In genomic region chr9:77903666-77904248, GRCh38 we compare ENCODE assay signal across 20 cellular contexts.
DNase-seq lines count a peak whose midpoint lies in the region; TF ChIP-seq lines count a peak whose summit lies in the region.
"Had no signal": no experiment of that assay in that cellular context is flagged by ENCODE, and none has a peak within 500 bp of the region (broad histone marks: within the 10 kb centered on the region; RNA-seq: fewer than 3 reads in every experiment).

No MANE protein-coding gene starts in this region.

- peak overlapping the region; percentile 47 for H3K27ac ChIP-seq in HL-60 (replicated peaks)
- H3K27ac ChIP-seq: SJCRH30 had no signal

- H3K27me3 Mint-ChIP-seq in type B pancreatic cell = no peaks in the 10 kb centered on the region
- H3K27me3 Mint-ChIP-seq: CD4-positive, alpha-beta T cell had no signal

- peaks cover 7% of the 10 kb centered on the region for H3K36me3 Mint-ChIP-seq in type B pancreatic cell

- DNase-seq in HL-60 (ENCODE audit: low read depth in 1 of 2, low spot score in 1 of 2) = no peak
- DNase-seq in SK-N-DZ (ENCODE audit: low spot score) = peak; percentile 52
- DNase-seq in fibroblast of the aortic adventitia (ENCODE audit: low read depth) = peak; percentile 80
- DNase-seq in type B pancreatic cell (ENCODE audit: extremely low spot score, unreplicated experiment) = no peak
- no peak for DNase-seq in GM19238 (ENCODE audit: insufficient read length, low spot score)
- no peak for DNase-seq in NCI-H2081 (lab: John Stamatoyannopoulos, UW)
- DNase-seq in anterior cingulate cortex (lab: John Stamatoyannopoulos, UW) = no peak
- DNase-seq: BE2C; CD4-positive, alpha-beta T cell; KG1; NCI-H1092 treated with DMSO at 0.1 percent for 48 hours; NCI-H1694; NCI-H2107; NCI-H2227 treated with DMSO at 0.1 percent for 48 hours; NCI-H524 treated with DMSO at 0.1 percent for 48 hours; NK-92 treated with Interleukin-12 subunit alpha and Interleukin-12 subunit beta, amount 100 ng/mL, for 24 hours; OCI-M1; RPMI8226; SJCRH30 had no signal

- H3K9me3 Mint-ChIP-seq in type B pancreatic cell = no peaks in the 10 kb centered on the region
- H3K9me3 Mint-ChIP-seq: CD4-positive, alpha-beta T cell; GM23338 had no signal

- no peak overlapping the region for H3K4me3 Mint-ChIP-seq in type B pancreatic cell
- H3K4me3 Mint-ChIP-seq: CD4-positive, alpha-beta T cell; GM23338 had no signal

- peak overlapping the region; percentile 50 for H3K27ac Mint-ChIP-seq in type B pancreatic cell
- H3K27ac Mint-ChIP-seq: CD4-positive, alpha-beta T cell; GM23338 had no signal

- peaks cover 25% of the 10 kb centered on the region for H3K4me1 Mint-ChIP-seq in type B pancreatic cell (ENCODE audit: unreplicated experiment)

- no peak for TF ChIP-seq CTCF in HL-60 (IDR thresholded peaks at IDR 0.05; ENCODE audit: insufficient read depth, low read length)
- no peak for TF ChIP-seq CTCF in fibroblast of the aortic adventitia (IDR thresholded peaks at IDR 0.05; ENCODE audit: insufficient read depth, low read length)
- TF ChIP-seq CTCF in type B pancreatic cell (conservative IDR thresholded peaks at IDR 0.05) = no peak

- no peaks in the 10 kb centered on the region for H3K27me3 ChIP-seq in HL-60 (ENCODE audit: insufficient read depth, poor library complexity, severe bottlenecking)
- H3K27me3 ChIP-seq: BE2C, SJCRH30 had no signal

- no peak overlapping the region for H3K4me3 ChIP-seq in HL-60 (replicated peaks; ENCODE audit: insufficient read depth, low read length)
- H3K4me3 ChIP-seq in fibroblast of the aortic adventitia (ENCODE audit: low read depth, low read length) = no peak overlapping the region
- H3K4me3 ChIP-seq: GM23338, SJCRH30 had no signal

Comparison
In these comparisons a context has a peak if more than half of its experiments do, and no peak if none do; other contexts are left out.
1. DNase-seq: peak in SK-N-DZ (single experiment) and fibroblast of the aortic adventitia (single experiment); none in HL-60 (0 of 2), type B pancreatic cell (single experiment), GM19238 (single experiment), NCI-H2081 (0 of 2) and anterior cingulate cortex (0 of 58).